ENCODE assay signal across 8 cellular contexts in genomic region chr7:139828880-139829653, GRCh38. TPM values are rescaled to one million over a fixed set of nuclear protein-coding genes. Genes with fewer than 3 reads are reported as not detected.
DNase-seq lines count a peak whose midpoint lies in the region; ATAC-seq and TF ChIP-seq lines count a peak whose summit lies in the region.

Gene TBXAS1 (plus strand): TSS chr7:139829264. CDS start chr7:139829391, 127 bp downstream.

- peak within 1 kb of the TSS in 2 of 5 experiments; percentile 0 to 7 for H3K4me3 Mint-ChIP-seq in brain

- peaks cover 7% of the 10 kb centered on the region for H3K27me3 Mint-ChIP-seq in brain

- peaks cover 6 to 18% (median 15%) of the 10 kb centered on the region in 5 experiments for H3K9me3 Mint-ChIP-seq in brain

- no peaks in the 10 kb centered on the region for H3K27me3 ChIP-seq in uterus

- H3K4me3 ChIP-seq in mucosa of descending colon = no peak within 1 kb of the TSS
- H3K4me3 ChIP-seq in uterus = no peak within 1 kb of the TSS

- DNase-seq in stimulated activated CD4-positive, alpha-beta T cell treated with anti-CD3 and anti-CD28 coated beads, Interleukin-4, amount 100 ng/mL, for 1 hour = peak; percentile 14
- no peak for DNase-seq in stimulated activated CD4-positive, alpha-beta T cell treated with anti-CD3 and anti-CD28 coated beads, Interleukin-12 subunit alpha, Interleukin-12 subunit beta, amount 100 ng/mL, for 4 hours
- peak; percentile 89 for DNase-seq in MV-4-11 (lab: John Stamatoyannopoulos, UW)
- DNase-seq in mucosa of descending colon = peak in 2 of 3 donors; percentile 45 to 55
- DNase-seq in uterus = no peak

- H3K36me3 ChIP-seq in mucosa of descending colon (ENCODE audit: low read depth) (no peaks in the 10 kb centered on the region), uterus (no peaks in the 10 kb centered on the region)

- intact Hi-C loops in mucosa of descending colon (cut with DNase I, micrococcal nuclease) (no loop called here), uterus (cut with DNase I; ENCODE audit: low total_unique reads) (no loop called here)

- H3K27ac ChIP-seq in uterus = no peak within 1 kb of the TSS

- no peaks in the 10 kb centered on the region for H3K9me3 ChIP-seq in mucosa of descending colon
- H3K9me3 ChIP-seq in uterus = no peaks in the 10 kb centered on the region

- peak within 1 kb of the TSS in 3 of 5 experiments; percentile 54 to 80 (median 70) for H3K27ac Mint-ChIP-seq in brain

- H3K4me1 Mint-ChIP-seq in brain = peaks cover 21% of the 10 kb centered on the region

- H3K36me3 Mint-ChIP-seq in brain = peaks cover 3% of the 10 kb centered on the region

- H3K4me1 ChIP-seq in mucosa of descending colon (ENCODE audit: low read depth) (peaks cover 8% of the 10 kb centered on the region), uterus (no peaks in the 10 kb centered on the region)

- TF ChIP-seq POLR2A in uterus (IDR thresholded peaks at IDR 0.05) = no peak

- no peak for TF ChIP-seq CTCF in brain (conservative IDR thresholded peaks at IDR 0.05)
- no peak for TF ChIP-seq CTCF in mucosa of descending colon (IDR thresholded peaks at IDR 0.05)
- no peak for TF ChIP-seq CTCF in uterus (IDR thresholded peaks at IDR 0.05)

- ATAC-seq in mucosa of descending colon (peak; percentile 94), HG03139 (IDR thresholded peaks at IDR 0.05; ENCODE audit: unreplicated experiment) (no peak), GM21619 (IDR thresholded peaks at IDR 0.05; ENCODE audit: unreplicated experiment) (no peak)

RNA-seq across cellular contexts. Expression of gene TBXAS1, which starts in this region (rescaled TPM):
- polyA plus RNA-seq in brain (ENCODE audit: insufficient read depth, low read depth, low replicate concordance) = 3.7 TPM
- total RNA-seq in mucosa of descending colon (10 to 100 TPM in 1 of 3 donors, 1 to 10 TPM in 2; 9.4 to 15.6 (median 9.7) TPM), uterus (10 to 100 TPM in 2 of 4 donors, 1 to 10 TPM in 2; 6.6 to 14.3 (median 11.9) TPM)

Comparison
In these comparisons a context has a peak if more than half of its experiments do, and no peak if none do; other contexts are left out.
1. DNase-seq: peak in stimulated activated CD4-positive, alpha-beta T cell treated with anti-CD3 and anti-CD28 coated beads, Interleukin-4, amount 100 ng/mL, for 1 hour (single experiment), MV-4-11 (single experiment) and mucosa of descending colon (2 of 3); none in stimulated activated CD4-positive, alpha-beta T cell treated with anti-CD3 and anti-CD28 coated beads, Interleukin-12 subunit alpha, Interleukin-12 subunit beta, amount 100 ng/mL, for 4 hours (single experiment) and uterus (0 of 2).